ENCODE assay signal across 1 cellular context in genomic region chr5:36596756-36597155, GRCh38.
TF ChIP-seq lines count a peak whose summit lies in the region.

No MANE protein-coding gene starts in this region.

TF ChIP-seq in GM23338, 12 proteins besides CTCF, POLR2A, EP300 and RAD21 (continued from another document):
- no peak for TF ChIP-seq ZNF462 (CRISPR knock-in tag; IDR thresholded peaks at IDR 0.05)
- no peak for TF ChIP-seq ETS1 (IDR thresholded peaks at IDR 0.05)
- TF ChIP-seq EZH2 (IDR thresholded peaks at IDR 0.05; ENCODE audit: low read depth, unreplicated experiment): no peak
- no peak for TF ChIP-seq EZH2phosphoT487 (IDR thresholded peaks at IDR 0.05; ENCODE audit: unreplicated experiment)
- no peak for TF ChIP-seq JUNB (IDR thresholded peaks at IDR 0.05; ENCODE audit: unreplicated experiment)
- no peak for TF ChIP-seq CREB1 (CRISPR knock-in tag; IDR thresholded peaks at IDR 0.05; ENCODE audit: low read depth)
